In genomic region chr2:181803903-181804799, GRCh38 we compare ENCODE assay signal across 1 cellular context.
TF ChIP-seq lines count a peak whose summit lies in the region.
"Not testable (repeated sequence)": the region's sequence is repeated elsewhere in the genome, so short reads cannot be mapped to it uniquely, and the experiment has no call there.

No MANE protein-coding gene starts in this region.

TF ChIP-seq in HepG2, 621 proteins besides CTCF, POLR2A, EP300 and RAD21 (continued from another document and continues in another):
- 0 out of 2 replicates have a peak, but pooled peaks have one; percentile 44 for TF ChIP-seq ZNF317 (CRISPR knock-in tag; IDR thresholded peaks at IDR 0.05)
- TF ChIP-seq MED1 (CRISPR knock-in tag; IDR thresholded peaks at IDR 0.05): peak; percentile 57; the same call in 1 of the 2 replicates
- peak; percentile 69 for TF ChIP-seq PAXIP1 (CRISPR knock-in tag; conservative IDR thresholded peaks at IDR 0.05)
- not testable (repeated sequence) for TF ChIP-seq LCORL (IDR thresholded peaks at IDR 0.05); HNF1A (IDR thresholded peaks at IDR 0.05; ENCODE audit: low read depth); NONO (IDR thresholded peaks at IDR 0.05)
- peak; percentile 26; the same call in 1 of the 2 replicates for TF ChIP-seq LCORL (CRISPR knock-in tag; IDR thresholded peaks at IDR 0.05)
- TF ChIP-seq FOXJ3 (CRISPR knock-in tag; IDR thresholded peaks at IDR 0.05; ENCODE audit: borderline replicate concordance): peak; percentile 68; the same call in 1 of the 2 replicates
- TF ChIP-seq ZNF777 (CRISPR knock-in tag; IDR thresholded peaks at IDR 0.05): peak; percentile 46; the same call in 1 of the 2 replicates
- peak; percentile 94 for TF ChIP-seq DRAP1 (CRISPR knock-in tag; IDR thresholded peaks at IDR 0.05)
- 0 out of 2 replicates have a peak, but pooled peaks have one; percentile 47 for TF ChIP-seq HNF1A (CRISPR knock-in tag; IDR thresholded peaks at IDR 0.05; ENCODE audit: borderline replicate concordance)
- TF ChIP-seq SETDB1 (CRISPR knock-in tag; IDR thresholded peaks at IDR 0.05; ENCODE audit: borderline replicate concordance): 0 out of 2 replicates have a peak, but pooled peaks have one; percentile 41
- peak; percentile 51; the same call in 1 of the 2 replicates for TF ChIP-seq ZSCAN25 (CRISPR knock-in tag; IDR thresholded peaks at IDR 0.05)
- TF ChIP-seq ZNF574 (CRISPR knock-in tag; IDR thresholded peaks at IDR 0.05): peak; percentile 57
- peak; percentile 68; the same call in 1 of the 2 replicates for TF ChIP-seq FOXK1 (CRISPR knock-in tag; IDR thresholded peaks at IDR 0.05; ENCODE audit: borderline replicate concordance, low read depth)
- peak; percentile 65 for TF ChIP-seq FOXA3 (CRISPR knock-in tag; IDR thresholded peaks at IDR 0.05)
- peak; percentile 35; the same call in 1 of the 2 replicates for TF ChIP-seq HNF1B (CRISPR knock-in tag; IDR thresholded peaks at IDR 0.05)
- TF ChIP-seq ZBTB34 (CRISPR knock-in tag; IDR thresholded peaks at IDR 0.05): peak; percentile 61; the same call in 1 of the 2 replicates
- 0 out of 2 replicates have a peak, but pooled peaks have one; percentile 62 for TF ChIP-seq HBP1 (CRISPR knock-in tag; IDR thresholded peaks at IDR 0.05; ENCODE audit: low read depth)
- 0 out of 2 replicates have a peak, but pooled peaks have one; percentile 47 for TF ChIP-seq EED (CRISPR knock-in tag; IDR thresholded peaks at IDR 0.05)
- peak; percentile 20; the same call in 1 of the 2 replicates for TF ChIP-seq ZGPAT (CRISPR knock-in tag; IDR thresholded peaks at IDR 0.05)
- peak; percentile 42; the same call in 1 of the 2 replicates for TF ChIP-seq THAP11 (CRISPR knock-in tag; IDR thresholded peaks at IDR 0.05)
- TF ChIP-seq SALL1 (CRISPR knock-in tag; IDR thresholded peaks at IDR 0.05): peak; percentile 91
- TF ChIP-seq BORCS8-MEF2B (CRISPR knock-in tag; IDR thresholded peaks at IDR 0.05): peak; percentile 28; the same call in 1 of the 2 replicates
- TF ChIP-seq ZNF160 (CRISPR knock-in tag; IDR thresholded peaks at IDR 0.05): 0 out of 2 replicates have a peak, but pooled peaks have one; percentile 47
- TF ChIP-seq SMAD1 (CRISPR knock-in tag; IDR thresholded peaks at IDR 0.05; ENCODE audit: borderline replicate concordance, low read depth): peak; percentile 20; the same call in 1 of the 2 replicates
- TF ChIP-seq KLF6 (CRISPR knock-in tag; IDR thresholded peaks at IDR 0.05): 0 out of 2 replicates have a peak, but pooled peaks have one; percentile 25
- TF ChIP-seq ZHX1 (CRISPR knock-in tag; IDR thresholded peaks at IDR 0.05; ENCODE audit: low read depth): peak; percentile 89
- TF ChIP-seq ZNF580 (CRISPR knock-in tag; IDR thresholded peaks at IDR 0.05; ENCODE audit: borderline replicate concordance, low read depth): 0 out of 2 replicates have a peak, but pooled peaks have one; percentile 54
- peak; percentile 69 for TF ChIP-seq NONO (CRISPR knock-in tag; conservative IDR thresholded peaks at IDR 0.05)
- peak; percentile 67; the same call in 1 of the 2 replicates for TF ChIP-seq ZNF232 (CRISPR knock-in tag; IDR thresholded peaks at IDR 0.05; ENCODE audit: borderline replicate concordance)
- TF ChIP-seq ZNF143 (CRISPR knock-in tag; IDR thresholded peaks at IDR 0.05): 0 out of 2 replicates have a peak, but pooled peaks have one; percentile 30
